ENCODE assay signal across 26 cellular contexts in the genomic region with DNA sequence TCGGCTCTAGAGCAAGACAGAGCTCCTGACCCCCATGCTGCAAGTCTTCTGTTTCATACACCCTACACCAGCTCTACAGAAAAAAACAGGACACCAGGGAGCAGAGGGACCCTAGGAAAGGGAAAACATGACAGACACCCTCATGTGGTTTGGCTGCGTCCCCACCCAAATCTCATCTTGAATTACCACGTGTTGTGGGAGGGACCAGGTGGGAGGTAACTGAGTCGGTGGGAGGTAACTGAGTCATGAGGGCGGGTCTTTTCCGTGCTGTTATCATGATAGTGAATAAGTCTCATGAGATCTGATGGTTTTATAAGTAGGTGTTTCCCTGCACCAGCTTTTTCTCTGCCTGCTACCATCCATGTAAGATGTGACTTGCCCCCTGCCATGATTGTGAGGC. TPM values are rescaled to one million over a fixed set of nuclear protein-coding genes. Genes with fewer than 3 reads are reported as not detected.
DNase-seq lines count a peak whose midpoint lies in the region; ATAC-seq and FAIRE-seq lines count a peak whose summit lies in the region.
"Had no signal": no experiment of that assay in that cellular context is flagged by ENCODE, and none has a peak within 500 bp of the region (broad histone marks: within the 10 kb centered on the region; RNA-seq: fewer than 3 reads in every experiment).

No MANE protein-coding gene starts in this region.

- H3K27me3 ChIP-seq in SJCRH30: no peaks in the 10 kb centered on the region

- no peak overlapping the region for H3K4me3 ChIP-seq in SJCRH30

- POLR2A ChIA-PET in activated CD4-positive, alpha-beta memory T cell treated with anti-CD3 and anti-CD28 coated beads for 36 hours (lab: Charles Lee): no interaction called here
- POLR2A ChIA-PET in activated CD4-positive, alpha-beta memory T cell treated with anti-CD3 and anti-CD28 coated beads, Interleukin-2, amount 10 ng/mL, durations not matched to agents 7 days and 5 days (lab: Charles Lee): interaction anchor here (0.5 to 4.6 kb wide), 5 partner anchors 10 to 310 kb away, joined by 3 to 20 read pairs (median 4); partner anchors contain the start of genes ESS2, HIRA and MRPL40

- H3K4me1 Mint-ChIP-seq in activated CD4-positive, alpha-beta memory T cell treated with anti-CD3 and anti-CD28 coated beads for 36 hours (ENCODE audit: low read depth): peaks cover 8% of the 10 kb centered on the region
- peaks cover 4% of the 10 kb centered on the region for H3K4me1 Mint-ChIP-seq in activated CD4-positive, alpha-beta memory T cell treated with anti-CD3 and anti-CD28 coated beads, Interleukin-2, amount 10 ng/mL, durations not matched to agents 7 days and 5 days
- peaks cover 8% of the 10 kb centered on the region for H3K4me1 Mint-ChIP-seq in activated naive CD8-positive, alpha-beta T cell treated with anti-CD3 and anti-CD28 coated beads, Interleukin-2, amount 50 U/mL, for 24 hours

- H3K27ac ChIP-seq in SJCRH30: no peak overlapping the region

- DNase-seq in activated CD4-positive, alpha-beta memory T cell treated with anti-CD3 and anti-CD28 coated beads for 36 hours: no peak
- DNase-seq in activated CD4-positive, alpha-beta memory T cell treated with anti-CD3 and anti-CD28 coated beads, Interleukin-2, amount 10 ng/mL, durations not matched to agents 7 days and 5 days: no peak
- peak; percentile 21 for DNase-seq in stimulated activated CD4-positive, alpha-beta T cell treated with anti-CD3 and anti-CD28 coated beads, Interleukin-2, amount 100 ng/mL, for 4 hours (ENCODE audit: low read depth)
- no peak for DNase-seq in stimulated activated CD4-positive, alpha-beta T cell treated with anti-CD3 and anti-CD28 coated beads, Interleukin-4, amount 100 ng/mL, for 1 hour
- DNase-seq in activated naive CD8-positive, alpha-beta T cell treated with anti-CD3 and anti-CD28 coated beads, Interleukin-2, amount 50 U/mL, for 24 hours: no peak
- DNase-seq in urothelium cell line (ENCODE audit: low spot score) (no peak), SJCRH30 (no peak), OCI-M2 (lab: John Stamatoyannopoulos, UW; ENCODE audit: unreplicated experiment) (no peak)
- DNase-seq: AML-193; C1 segment of cervical spinal cord; COR-L47; DMS79 treated with DMSO at 0.1 percent for 48 hours; Karpas-422; MV-4-11; NCI-H1105 treated with DMSO at 0.1 percent for 48 hours; NCI-H1694; NCI-H2081; NCI-H2171; NCI-H345; NCI-H524; NCI-H774; NK-92 treated with Interleukin-12 subunit alpha and Interleukin-12 subunit beta, amount 100 ng/mL, for 24 hours had no signal

- no peaks in the 10 kb centered on the region; the same call in 1 of the 2 replicates for H3K4me1 ChIP-seq in SJCRH30

- no peaks in the 10 kb centered on the region for H3K9me3 ChIP-seq in SJCRH30 (replicated peaks)

- peak overlapping the region; percentile 53 for H3K27ac Mint-ChIP-seq in activated CD4-positive, alpha-beta memory T cell treated with anti-CD3 and anti-CD28 coated beads for 36 hours
- no peak overlapping the region for H3K27ac Mint-ChIP-seq in activated CD4-positive, alpha-beta memory T cell treated with anti-CD3 and anti-CD28 coated beads, Interleukin-2, amount 10 ng/mL, durations not matched to agents 7 days and 5 days
- H3K27ac Mint-ChIP-seq in activated naive CD8-positive, alpha-beta T cell treated with anti-CD3 and anti-CD28 coated beads, Interleukin-2, amount 50 U/mL, for 24 hours: peak overlapping the region; percentile 47

- H3K4me3 Mint-ChIP-seq in activated CD4-positive, alpha-beta memory T cell treated with anti-CD3 and anti-CD28 coated beads for 36 hours: no peak overlapping the region
- no peak overlapping the region for H3K4me3 Mint-ChIP-seq in activated CD4-positive, alpha-beta memory T cell treated with anti-CD3 and anti-CD28 coated beads, Interleukin-2, amount 10 ng/mL, durations not matched to agents 7 days and 5 days
- no peak overlapping the region for H3K4me3 Mint-ChIP-seq in activated naive CD8-positive, alpha-beta T cell treated with anti-CD3 and anti-CD28 coated beads, Interleukin-2, amount 50 U/mL, for 24 hours

- H3K36me3 ChIP-seq in SJCRH30: peaks cover 45% of the 10 kb centered on the region

- peak; percentile 40 for FAIRE-seq in urothelium cell line (lab: Jason Lieb, UNC)
- FAIRE-seq: GM12891, H54 had no signal

- H3K9me3 Mint-ChIP-seq in activated CD4-positive, alpha-beta memory T cell treated with anti-CD3 and anti-CD28 coated beads for 36 hours: no peaks in the 10 kb centered on the region
- no peaks in the 10 kb centered on the region for H3K9me3 Mint-ChIP-seq in activated CD4-positive, alpha-beta memory T cell treated with anti-CD3 and anti-CD28 coated beads, Interleukin-2, amount 10 ng/mL, durations not matched to agents 7 days and 5 days
- H3K9me3 Mint-ChIP-seq in activated naive CD8-positive, alpha-beta T cell treated with anti-CD3 and anti-CD28 coated beads, Interleukin-2, amount 50 U/mL, for 24 hours: no peaks in the 10 kb centered on the region
- H3K9me3 Mint-ChIP-seq: IgD-negative memory B cell had no signal

- intact Hi-C loops in activated CD4-positive, alpha-beta memory T cell treated with anti-CD3 and anti-CD28 coated beads for 36 hours (cut with micrococcal nuclease): no loop called here

- ATAC-seq in activated naive CD8-positive, alpha-beta T cell treated with anti-CD3 and anti-CD28 coated beads, Interleukin-2, amount 50 U/mL, for 24 hours: no peak
- ATAC-seq: Panc1 had no signal

- CTCF ChIA-PET in activated CD4-positive, alpha-beta memory T cell treated with anti-CD3 and anti-CD28 coated beads for 36 hours (lab: Charles Lee): interaction anchor here (1.6 kb wide), 1 partner anchor 176 kb away, joined by 4 read pairs; no protein-coding TSS in a partner anchor
- CTCF ChIA-PET in activated CD4-positive, alpha-beta memory T cell treated with anti-CD3 and anti-CD28 coated beads, Interleukin-2, amount 10 ng/mL, durations not matched to agents 7 days and 5 days (lab: Charles Lee): interaction anchor here (1.0 to 1.4 kb wide), 2 partner anchors 12 to 310 kb away, joined by 3 read pairs; partner anchors contain the start of gene ESS2

- H3K27me3 Mint-ChIP-seq in activated CD4-positive, alpha-beta memory T cell treated with anti-CD3 and anti-CD28 coated beads for 36 hours: no peaks in the 10 kb centered on the region
- H3K27me3 Mint-ChIP-seq in activated CD4-positive, alpha-beta memory T cell treated with anti-CD3 and anti-CD28 coated beads, Interleukin-2, amount 10 ng/mL, durations not matched to agents 7 days and 5 days: no peaks in the 10 kb centered on the region
- no peaks in the 10 kb centered on the region for H3K27me3 Mint-ChIP-seq in activated naive CD8-positive, alpha-beta T cell treated with anti-CD3 and anti-CD28 coated beads, Interleukin-2, amount 50 U/mL, for 24 hours
- H3K27me3 Mint-ChIP-seq: IgD-negative memory B cell had no signal

- peaks cover 39% of the 10 kb centered on the region for H3K36me3 Mint-ChIP-seq in activated CD4-positive, alpha-beta memory T cell treated with anti-CD3 and anti-CD28 coated beads for 36 hours
- H3K36me3 Mint-ChIP-seq in activated CD4-positive, alpha-beta memory T cell treated with anti-CD3 and anti-CD28 coated beads, Interleukin-2, amount 10 ng/mL, durations not matched to agents 7 days and 5 days (ENCODE audit: low read depth): peaks cover 58% of the 10 kb centered on the region
- H3K36me3 Mint-ChIP-seq in activated naive CD8-positive, alpha-beta T cell treated with anti-CD3 and anti-CD28 coated beads, Interleukin-2, amount 50 U/mL, for 24 hours (ENCODE audit: low read depth): peaks cover 46% of the 10 kb centered on the region

RNA-seq across cellular contexts. Expression of gene C22orf39, which starts 6.6 kb away (rescaled TPM):
- 10 to 100 TPM; 23.3 to 23.5 TPM for total RNA-seq in activated CD4-positive, alpha-beta memory T cell treated with anti-CD3 and anti-CD28 coated beads for 36 hours
- total RNA-seq in activated CD4-positive, alpha-beta memory T cell treated with anti-CD3 and anti-CD28 coated beads, Interleukin-2, amount 10 ng/mL, durations not matched to agents 7 days and 5 days: 10 to 100 TPM; 31.8 to 32.9 TPM
- total RNA-seq in SJCRH30 (2014; rRNA removed; shearing (Covaris generic)): 37.4 and 40.9 TPM in 2 replicates

RNA-seq across cellular contexts. Expression of gene MRPL40, which starts 21.8 kb away (rescaled TPM):
- 10 to 100 TPM; 36.5 to 38.5 TPM for total RNA-seq in activated CD4-positive, alpha-beta memory T cell treated with anti-CD3 and anti-CD28 coated beads for 36 hours
- 10 to 100 TPM; 22.4 to 24.6 TPM for total RNA-seq in activated CD4-positive, alpha-beta memory T cell treated with anti-CD3 and anti-CD28 coated beads, Interleukin-2, amount 10 ng/mL, durations not matched to agents 7 days and 5 days
- total RNA-seq in SJCRH30 (2014; rRNA removed; shearing (Covaris generic)): 51.5 and 55.7 TPM in 2 replicates

RNA-seq across cellular contexts. Expression of gene HIRA, which starts 22.6 kb away (rescaled TPM):
- 10 to 100 TPM; 28.3 to 30.6 TPM for total RNA-seq in activated CD4-positive, alpha-beta memory T cell treated with anti-CD3 and anti-CD28 coated beads for 36 hours
- total RNA-seq in activated CD4-positive, alpha-beta memory T cell treated with anti-CD3 and anti-CD28 coated beads, Interleukin-2, amount 10 ng/mL, durations not matched to agents 7 days and 5 days: 10 to 100 TPM; 52.0 to 52.8 TPM
- total RNA-seq in SJCRH30 (2014; rRNA removed; shearing (Covaris generic)): 25.2 and 25.3 TPM in 2 replicates

RNA-seq across cellular contexts. Expression of gene UFD1, which starts 24.8 kb away (rescaled TPM):
- 10 to 100 TPM; 85.3 to 91.1 TPM for total RNA-seq in activated CD4-positive, alpha-beta memory T cell treated with anti-CD3 and anti-CD28 coated beads for 36 hours
- total RNA-seq in activated CD4-positive, alpha-beta memory T cell treated with anti-CD3 and anti-CD28 coated beads, Interleukin-2, amount 10 ng/mL, durations not matched to agents 7 days and 5 days: 10 to 100 TPM; 62.1 to 65.6 TPM
- total RNA-seq in SJCRH30 (2014; rRNA removed; shearing (Covaris generic)): 91.8 and 98.1 TPM in 2 replicates

RNA-seq across cellular contexts. Expression of gene CDC45, which starts 25.6 kb away (rescaled TPM):
- 100 to 1,000 TPM; 122 to 130 TPM for total RNA-seq in activated CD4-positive, alpha-beta memory T cell treated with anti-CD3 and anti-CD28 coated beads for 36 hours
- 10 to 100 TPM; 53.2 to 56.2 TPM for total RNA-seq in activated CD4-positive, alpha-beta memory T cell treated with anti-CD3 and anti-CD28 coated beads, Interleukin-2, amount 10 ng/mL, durations not matched to agents 7 days and 5 days
- 48.4 and 56.0 TPM in 2 replicates for total RNA-seq in SJCRH30 (2014; rRNA removed; shearing (Covaris generic))
